ENCODE assay signal across 8 cellular contexts in the genomic region with DNA sequence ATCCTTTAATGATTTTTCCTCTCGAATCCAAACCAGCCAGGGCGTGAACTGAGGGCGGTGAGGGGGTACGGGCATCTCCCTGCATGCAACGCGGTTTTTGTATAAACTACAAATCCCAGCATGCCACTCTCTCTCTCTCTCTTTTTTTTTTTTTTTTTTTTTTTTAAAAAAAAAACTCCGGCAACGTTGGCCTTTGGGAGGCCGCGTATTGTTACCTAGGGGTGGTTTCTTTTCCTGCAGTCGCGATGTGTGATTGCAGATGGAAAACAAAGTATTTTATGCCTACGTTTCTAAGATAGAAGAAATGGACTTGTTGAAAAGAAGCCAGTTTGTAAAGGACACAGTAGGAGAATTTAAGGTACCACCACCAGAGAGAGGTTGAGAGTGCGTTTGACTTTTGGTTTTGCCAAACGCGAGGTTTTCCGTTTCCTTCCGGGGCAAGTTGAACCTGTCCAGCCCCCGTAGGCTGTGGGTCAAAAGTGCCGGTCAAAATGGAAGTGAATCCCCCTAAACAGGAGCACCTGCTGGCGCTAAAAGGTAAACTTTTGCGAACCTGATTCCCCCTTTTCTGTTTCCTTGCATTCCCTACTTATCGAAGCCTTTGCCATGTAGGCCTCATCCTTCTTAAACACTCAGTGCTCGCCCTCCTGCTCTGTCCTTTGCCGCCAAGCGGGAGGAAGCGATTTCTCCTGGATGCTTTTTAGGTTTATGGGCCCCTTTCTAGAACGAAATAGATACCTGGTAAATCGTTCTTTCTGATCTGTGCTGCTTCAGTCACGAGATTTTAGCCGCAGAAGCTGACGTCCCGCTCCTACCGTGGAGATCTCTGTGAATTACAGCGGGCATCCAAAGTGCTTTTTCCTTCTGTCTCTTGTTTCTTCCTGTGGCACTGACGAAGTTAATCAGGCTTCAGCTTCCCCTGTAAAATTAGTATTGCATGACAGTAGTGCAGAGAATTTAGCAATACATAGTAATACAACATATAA. TPM values are rescaled to one million over a fixed set of nuclear protein-coding genes. Genes with fewer than 3 reads are reported as not detected.
A peak's percentile ranks its signal among the peaks of the same experiment; 100 is the strongest.
DNase-seq lines count a peak whose midpoint lies in the region; ATAC-seq, FAIRE-seq and TF ChIP-seq lines count a peak whose summit lies in the region.

A gene with protein sequence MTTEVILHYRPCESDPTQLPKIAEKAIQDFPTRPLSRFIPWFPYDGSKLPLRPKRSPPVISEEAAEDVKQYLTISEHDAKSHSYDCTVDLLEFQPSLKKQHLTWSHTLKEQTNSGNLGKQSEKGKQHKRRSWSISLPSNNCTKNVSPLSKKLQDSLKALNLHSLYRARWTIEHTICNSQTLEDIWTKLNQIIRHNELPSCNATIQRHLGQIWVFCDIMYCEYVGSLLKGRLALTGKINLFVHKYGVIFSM (plus strand): TSS at position 458 of the 986 bp plus-strand sequence. CDS start 4,561 bp downstream, outside the sequence.
A gene with protein sequence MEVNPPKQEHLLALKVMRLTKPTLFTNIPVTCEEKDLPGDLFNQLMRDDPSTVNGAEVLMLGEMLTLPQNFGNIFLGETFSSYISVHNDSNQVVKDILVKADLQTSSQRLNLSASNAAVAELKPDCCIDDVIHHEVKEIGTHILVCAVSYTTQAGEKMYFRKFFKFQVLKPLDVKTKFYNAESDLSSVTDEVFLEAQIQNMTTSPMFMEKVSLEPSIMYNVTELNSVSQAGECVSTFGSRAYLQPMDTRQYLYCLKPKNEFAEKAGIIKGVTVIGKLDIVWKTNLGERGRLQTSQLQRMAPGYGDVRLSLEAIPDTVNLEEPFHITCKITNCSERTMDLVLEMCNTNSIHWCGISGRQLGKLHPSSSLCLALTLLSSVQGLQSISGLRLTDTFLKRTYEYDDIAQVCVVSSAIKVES (plus strand): TSS at position 458 of the 986 bp plus-strand sequence. CDS start 34 bp downstream, at position 492.

- peaks cover 61% of the 10 kb centered on the region for H3K79me2 ChIP-seq in endothelial cell of umbilical vein (ENCODE audit: control insufficient read depth, insufficient read depth, low read length)

- no peaks in the 10 kb centered on the region for H3K9me3 ChIP-seq in Caco-2
- no peaks in the 10 kb centered on the region for H3K9me3 ChIP-seq in endothelial cell of umbilical vein (replicated peaks; ENCODE audit: control insufficient read depth, insufficient read depth, low read length)

- H3K4me2 ChIP-seq in endothelial cell of umbilical vein (ENCODE audit: insufficient read depth, low read length) = peak within 1 kb of the TSS; percentile 100

- no peaks in the 10 kb centered on the region for H3K27me3 Mint-ChIP-seq in Caco-2 (ENCODE audit: insufficient read depth, unreplicated experiment)
- H3K27me3 Mint-ChIP-seq in mesothelial cell of epicardium (ENCODE audit: low read depth) = no peaks in the 10 kb centered on the region

- H3K27ac ChIP-seq in endothelial cell of umbilical vein (ENCODE audit: insufficient read depth, low read depth, low read length) = peak within 1 kb of the TSS; percentile 84

- H3K27me3 ChIP-seq in Caco-2 (replicated peaks; ENCODE audit: control insufficient read depth, insufficient read depth, low read length) = no peaks in the 10 kb centered on the region
- no peaks in the 10 kb centered on the region for H3K27me3 ChIP-seq in endothelial cell of umbilical vein (ENCODE audit: control insufficient read depth in 2 of 2, insufficient read depth in 2 of 2, low read length in 2 of 2)

- no peak for TF ChIP-seq CTCF in Caco-2 (IDR thresholded peaks at IDR 0.05; ENCODE audit: insufficient read depth in 1 of 2, low read depth in 1 of 2, low read length in 1 of 2, severe bottlenecking in 1 of 2, unreplicated experiment in 1 of 2)
- no peak for TF ChIP-seq CTCF in endothelial cell of umbilical vein (IDR thresholded peaks at IDR 0.05; ENCODE audit: extremely low read depth in 1 of 2, insufficient read depth in 1 of 2, low read depth in 1 of 2, low read length in 2 of 2)
- TF ChIP-seq CTCF in mesothelial cell of epicardium (IDR thresholded peaks at IDR 0.05; ENCODE audit: unreplicated experiment) = peak; percentile 14

- ATAC-seq in GM21367 (IDR thresholded peaks at IDR 0.05; ENCODE audit: unreplicated experiment) = peak; percentile 56

- DNase-seq in Caco-2 (peak; percentile 80 to 87), HTR-8/SVneo (ENCODE audit: insufficient read length, low spot score) (peak; percentile 72), NOMO-1 treated with DMSO at 0.1 percent for 48 hours (lab: John Stamatoyannopoulos, UW; ENCODE audit: unreplicated experiment) (peak; percentile 92), endothelial cell of umbilical vein (ENCODE audit: low read depth, low spot score) (peak; percentile 92), mesothelial cell of epicardium (ENCODE audit: low spot score in 2 of 2, unreplicated experiment in 2 of 2) (peak in 1 of 2 experiments; percentile 68)
- DNase-seq in activated CD8-positive, alpha-beta memory T cell treated with anti-CD3 and anti-CD28 coated beads, Interleukin-2, amount 50 U/mL, for 1 hour (ENCODE audit: extremely low read depth) = peak; percentile 74
- peak; percentile 63 to 74 for DNase-seq in stimulated activated CD8-positive, alpha-beta memory T cell treated with anti-CD3 and anti-CD28 coated beads, Interleukin-15, amount 100 ng/mL, for 4 hours (ENCODE audit: low read depth in 2 of 2)

- H3K4me3 ChIP-seq in Caco-2 (ENCODE audit: low read depth, low read length) = peak within 1 kb of the TSS; percentile 54
- peak within 1 kb of the TSS; percentile 76 to 97 (median 92) for H3K4me3 ChIP-seq in endothelial cell of umbilical vein (replicated peaks in 1 of 3; ENCODE audit: insufficient read depth in 1 of 3, low read depth in 1 of 3, low read length in 3 of 3)

- intact Hi-C loops in Caco-2 (cut with micrococcal nuclease; ENCODE audit: unreplicated experiment) = loop anchor here (1.0 to 5.0 kb wide), 4 partner anchors 14 to 97 kb away; a partner anchor contains a TSS
- intact Hi-C loops in endothelial cell of umbilical vein (cut with micrococcal nuclease) = loop anchor here (2.0 to 10.0 kb wide), 3 partner anchors 98 to 520 kb away; a partner anchor contains a TSS

- H3K9me1 ChIP-seq in endothelial cell of umbilical vein (replicated peaks; ENCODE audit: control insufficient read depth, extremely low read depth, insufficient read depth, low read length) = no peaks in the 10 kb centered on the region

- H3K27ac Mint-ChIP-seq in Caco-2 (ENCODE audit: unreplicated experiment) (peak within 1 kb of the TSS; percentile 96), mesothelial cell of epicardium (peak within 1 kb of the TSS; percentile 99)

- H3K9me3 Mint-ChIP-seq in Caco-2 (ENCODE audit: unreplicated experiment) (no peaks in the 10 kb centered on the region), mesothelial cell of epicardium (no peaks in the 10 kb centered on the region)

- POLR2A ChIA-PET in Caco-2 (lab: Charles Lee) (interaction anchor here (0.6 to 1.3 kb wide), 4 partner anchors 13 to 80 kb away, joined by 3 to 6 read pairs (median 4); a partner anchor contains a TSS), endothelial cell of umbilical vein (lab: Charles Lee) (no interaction called here)

- BruUV-seq in Caco-2 (replicated peaks; lab: Mats Ljungman, UMichigan) = TSS peak; percentile 75
- BruUV-seq in endothelial cell of umbilical vein (replicated peaks; lab: Mats Ljungman, UMichigan) = TSS peak; percentile 81

- FAIRE-seq in HTR-8/SVneo (lab: Jason Lieb, UNC) (no peak), endothelial cell of umbilical vein (lab: Jason Lieb, UNC) (no peak)

- H3K9ac ChIP-seq in endothelial cell of umbilical vein (replicated peaks; ENCODE audit: extremely low read depth, insufficient read depth, low read length) = peak within 1 kb of the TSS; percentile 85

- H3K36me3 ChIP-seq in Caco-2 (ENCODE audit: control insufficient read depth, insufficient read depth, low read length) (no peaks in the 10 kb centered on the region), endothelial cell of umbilical vein (ENCODE audit: control insufficient read depth in 2 of 2, extremely low read depth in 1 of 2, insufficient read depth in 2 of 2, low read length in 2 of 2) (peaks cover 0 to 2% of the 10 kb centered on the region in 2 experiments)

- CTCF ChIA-PET in Caco-2 (lab: Charles Lee) = interaction anchor here (0.9 kb wide), 1 partner anchor 13 kb away, joined by 3 read pairs; no protein-coding TSS in a partner anchor
- CTCF ChIA-PET in endothelial cell of umbilical vein (lab: Charles Lee) = interaction anchor here (1.1 kb wide), 1 partner anchor 102 kb away, joined by 5 read pairs; no protein-coding TSS in a partner anchor

- H3K4me1 Mint-ChIP-seq in Caco-2 (ENCODE audit: low read depth, unreplicated experiment) = peaks cover 6% of the 10 kb centered on the region
- H3K4me1 Mint-ChIP-seq in mesothelial cell of epicardium = peaks cover 31% of the 10 kb centered on the region

- dilution Hi-C loops in endothelial cell of umbilical vein (cut with MboI; ENCODE audit: extremely low pct_ligation_motif_present, low sequenced_read_pairs) = no loop called here

- peaks cover 5% of the 10 kb centered on the region; the same call in 1 of the 2 replicates for H3K4me1 ChIP-seq in Caco-2
- H3K4me1 ChIP-seq in endothelial cell of umbilical vein (ENCODE audit: control insufficient read depth, extremely low read depth, insufficient read depth, low read length) = peaks cover 19% of the 10 kb centered on the region

- H3K36me3 Mint-ChIP-seq in Caco-2 (ENCODE audit: insufficient read depth, unreplicated experiment) = peaks cover 13% of the 10 kb centered on the region
- peaks cover 6% of the 10 kb centered on the region for H3K36me3 Mint-ChIP-seq in mesothelial cell of epicardium

- TF ChIP-seq POLR2A in endothelial cell of umbilical vein (IDR thresholded peaks at IDR 0.05; ENCODE audit: low read depth, low read length) = peak; percentile 56

- no peaks in the 10 kb centered on the region for H4K20me1 ChIP-seq in endothelial cell of umbilical vein (replicated peaks; ENCODE audit: control insufficient read depth, extremely low read depth, insufficient read depth, low read length)

- H2AFZ ChIP-seq in endothelial cell of umbilical vein (ENCODE audit: low read depth, low read length) = peak within 1 kb of the TSS; percentile 94

- H3K4me3 Mint-ChIP-seq in Caco-2 (ENCODE audit: unreplicated experiment) (peak within 1 kb of the TSS; percentile 100), mesothelial cell of epicardium (peak within 1 kb of the TSS; percentile 94)

RNA-seq across cellular contexts. Expression of the first gene that starts in this region (rescaled TPM):
- total RNA-seq in Caco-2 (2022) = 4.3 and 4.7 TPM in 2 replicates
- total RNA-seq in endothelial cell of umbilical vein = 3.6 TPM in 2 replicates
- polyA plus RNA-seq in endothelial cell of umbilical vein = 1.1 and 1.7 TPM in 2 replicates
- polyA plus RNA-seq in endothelial cell of umbilical vein (2011; cell fraction: cytosol; rRNA removed) = 3.0 and 3.3 TPM in 2 replicates
- polyA plus RNA-seq in endothelial cell of umbilical vein (2011; cell fraction: nucleus; rRNA removed) = 3.4 and 4.7 TPM in 2 replicates
- 2.1 and 2.3 TPM in 2 replicates for polyA plus RNA-seq in endothelial cell of umbilical vein (2012)
- polyA minus RNA-seq in endothelial cell of umbilical vein = 1.1 and 3.1 TPM in 2 replicates
- polyA minus RNA-seq in endothelial cell of umbilical vein (2011; cell fraction: cytosol; rRNA and poly(A)+ RNA removed) = 1.6 TPM
- polyA minus RNA-seq in endothelial cell of umbilical vein (2011; cell fraction: nucleus; rRNA and poly(A)+ RNA removed) = 5.2 and 7.5 TPM in 2 replicates
- total RNA-seq in mesothelial cell of epicardium = 3.5 to 4.0 TPM (median 3.7 TPM) in 3 replicates

RNA-seq across cellular contexts. Expression of the second gene that starts in this region (rescaled TPM):
- total RNA-seq in Caco-2 (2022) (18.7 and 19.6 TPM in 2 replicates), endothelial cell of umbilical vein (16.4 and 24.0 TPM in 2 replicates), mesothelial cell of epicardium (21.7 to 21.8 TPM (median 21.8 TPM) in 3 replicates)
- polyA plus RNA-seq in endothelial cell of umbilical vein = 7.7 and 7.9 TPM in 2 replicates
- polyA plus RNA-seq in endothelial cell of umbilical vein (2011; cell fraction: cytosol; rRNA removed) = 7.5 and 11.0 TPM in 2 replicates
- polyA plus RNA-seq in endothelial cell of umbilical vein (2011; cell fraction: nucleus; rRNA removed) = 34.2 and 36.8 TPM in 2 replicates
- polyA plus RNA-seq in endothelial cell of umbilical vein (2012) = 15.6 and 21.9 TPM in 2 replicates
- polyA minus RNA-seq in endothelial cell of umbilical vein = 7.3 and 13.7 TPM in 2 replicates
- 5.4 TPM for polyA minus RNA-seq in endothelial cell of umbilical vein (2011; cell fraction: cytosol; rRNA and poly(A)+ RNA removed)
- polyA minus RNA-seq in endothelial cell of umbilical vein (2011; cell fraction: nucleus; rRNA and poly(A)+ RNA removed) = 12.4 and 17.2 TPM in 2 replicates
